8 cellular contexts compared by ENCODE assay signal in the genomic region with DNA sequence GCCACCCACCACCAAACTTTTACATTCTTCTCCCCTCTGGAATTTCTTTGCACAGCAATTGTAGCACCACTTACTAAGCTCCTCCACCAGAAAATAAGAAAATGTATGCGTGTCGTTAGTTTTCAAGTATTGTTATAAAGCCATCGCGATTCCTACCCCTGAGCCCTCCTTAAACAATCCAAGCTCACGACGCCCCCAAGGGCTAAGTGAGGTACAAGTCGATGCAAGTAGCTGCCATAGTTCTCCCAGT. TPM values are rescaled to one million over a fixed set of nuclear protein-coding genes. Genes with fewer than 3 reads are reported as not detected.
DNase-seq lines count a peak whose midpoint lies in the region; ATAC-seq and TF ChIP-seq lines count a peak whose summit lies in the region.

No MANE protein-coding gene starts in this region.

- no peak for DNase-seq in GM10248 (ENCODE audit: extremely low spot score)
- DNase-seq in NB4 (ENCODE audit: low read depth), result no peak
- DNase-seq in breast epithelium (ENCODE audit: low spot score in 2 of 2), result no peak
- peak; percentile 78 for DNase-seq in mesenchymal stem cell
- DNase-seq in inferior parietal cortex (ENCODE audit: extremely low spot score), result no peak
- DNase-seq in NCI-H2196 (lab: John Stamatoyannopoulos, UW; ENCODE audit: unreplicated experiment), result no peak

- no peak for TF ChIP-seq POLR2A in NB4 (IDR thresholded peaks at IDR 0.05; ENCODE audit: extremely low read depth, insufficient read length)
- TF ChIP-seq POLR2A in breast epithelium (IDR thresholded peaks at IDR 0.05), result no peak

- H2AK5ac ChIP-seq in mesenchymal stem cell (ENCODE audit: low read length, severe bottlenecking), result no peak overlapping the region

- H2BK5ac ChIP-seq in mesenchymal stem cell (ENCODE audit: low read depth, low read length, poor library complexity, severe bottlenecking), result no peak overlapping the region

- no peak overlapping the region for H2BK12ac ChIP-seq in mesenchymal stem cell (ENCODE audit: low read length in 2 of 2)

- H3K27ac ChIP-seq in breast epithelium, result peak overlapping the region; percentile 96 to 97
- H3K27ac ChIP-seq in mesenchymal stem cell (ENCODE audit: low read length, poor library complexity, severe bottlenecking), result peak overlapping the region; percentile 70

- peak overlapping the region; percentile 97 for H3K9ac ChIP-seq in mesenchymal stem cell (ENCODE audit: low read length)

- H3K4me3 ChIP-seq in NB4 (ENCODE audit: low read depth, low read length), result peak overlapping the region; percentile 89
- peak overlapping the region; percentile 76 to 98 (median 89) for H3K4me3 ChIP-seq in breast epithelium
- H3K4me3 ChIP-seq in mesenchymal stem cell (ENCODE audit: insufficient read depth in 1 of 2, low read depth in 1 of 2, low read length in 2 of 2), result peak overlapping the region; percentile 84 to 93

- peaks cover 21% of the 10 kb centered on the region for H3K79me1 ChIP-seq in mesenchymal stem cell (replicated peaks; ENCODE audit: low read length, poor library complexity, severe bottlenecking)

- H3K27me3 ChIP-seq in breast epithelium (no peaks in the 10 kb centered on the region), mesenchymal stem cell (ENCODE audit: control insufficient read depth in 1 of 2, insufficient read depth in 1 of 2, low read length in 2 of 2) (peaks cover 0 to 16% of the 10 kb centered on the region in 2 experiments)

- H3K18ac ChIP-seq in mesenchymal stem cell (ENCODE audit: low read depth in 1 of 2, low read length in 2 of 2), result peak overlapping the region in 1 of 2 experiments; percentile 64

- peak; percentile 20 for TF ChIP-seq CTCF in GM10248 (IDR thresholded peaks at IDR 0.05; ENCODE audit: control extremely low read depth, extremely low read depth, low read depth, missing control alignments)
- TF ChIP-seq CTCF in NB4 (IDR thresholded peaks at IDR 0.05; ENCODE audit: low read depth, low read length), result peak; percentile 22
- no peak for TF ChIP-seq CTCF in breast epithelium (IDR thresholded peaks at IDR 0.05)

- no peak overlapping the region for H4K91ac ChIP-seq in mesenchymal stem cell (ENCODE audit: low read length)

- intact Hi-C loops in breast epithelium (cut with DNase I; ENCODE audit: low total_unique reads), result loop anchor here (5.0 kb wide), 1 partner anchor 164 kb away; a partner anchor contains a TSS

- CTCF ChIA-PET in GM10248 (lab: Yijun Ruan, JAX), result interaction anchor here (0.8 to 4.5 kb wide), 7 partner anchors 8 to 59 kb away, joined by 3 to 24 read pairs (median 4); a partner anchor contains a TSS

- H3K9me3 ChIP-seq in breast epithelium, result no peaks in the 10 kb centered on the region
- no peaks in the 10 kb centered on the region for H3K9me3 ChIP-seq in mesenchymal stem cell (ENCODE audit: control insufficient read depth, low read length)

- H3K36me3 ChIP-seq in breast epithelium (no peaks in the 10 kb centered on the region), mesenchymal stem cell (ENCODE audit: control insufficient read depth in 1 of 2, insufficient read depth in 2 of 2, low read depth in 1 of 2, low read length in 2 of 2) (peaks cover 2 to 10% of the 10 kb centered on the region in 2 experiments)

- H2BK15ac ChIP-seq in mesenchymal stem cell (ENCODE audit: low read depth, poor library complexity, severe bottlenecking), result no peak overlapping the region

- H3K4me1 ChIP-seq in breast epithelium (peaks cover 4 to 9% of the 10 kb centered on the region in 2 donors), mesenchymal stem cell (ENCODE audit: control insufficient read depth, insufficient read depth, low read depth, low read length) (peaks cover 16% of the 10 kb centered on the region)

- peak overlapping the region; percentile 84 for H3K4me2 ChIP-seq in mesenchymal stem cell (ENCODE audit: low read length, poor library complexity, severe bottlenecking)

- ATAC-seq in GM19452 (IDR thresholded peaks at IDR 0.05; ENCODE audit: unreplicated experiment) (no peak), GM21447 (IDR thresholded peaks at IDR 0.05; ENCODE audit: unreplicated experiment) (no peak)

- H2BK120ac ChIP-seq in mesenchymal stem cell (ENCODE audit: low read depth, low read length), result no peak overlapping the region

- peak overlapping the region; percentile 77 for H2AFZ ChIP-seq in mesenchymal stem cell (ENCODE audit: low read depth, low read length)

- no peak overlapping the region for H4K8ac ChIP-seq in mesenchymal stem cell (ENCODE audit: low read length)

- no peak overlapping the region for H3K23ac ChIP-seq in mesenchymal stem cell (ENCODE audit: low read length in 2 of 2)

- H3K14ac ChIP-seq in mesenchymal stem cell (ENCODE audit: low read length in 2 of 2), result no peak overlapping the region

- no peak overlapping the region for H3K4ac ChIP-seq in mesenchymal stem cell (ENCODE audit: low read depth in 1 of 2, low read length in 2 of 2)

- POLR2A ChIA-PET in GM10248 (lab: Yijun Ruan, JAX), result interaction anchor here (0.6 kb wide), 1 partner anchor 405 kb away, joined by 3 read pairs; no protein-coding TSS in a partner anchor

- 4% methylated on average over 7 of the region's 7 CpGs for WGBS in mesenchymal stem cell

RNA-seq across cellular contexts. Expression of a gene that starts 1.3 kb away (rescaled TPM):
- total RNA-seq in breast epithelium, result 10 to 100 TPM; 12.2 to 24.1 (median 15.4) TPM
- polyA plus RNA-seq in mesenchymal stem cell (2013, experiment 1 of 2), result 4.1 TPM
- polyA plus RNA-seq in mesenchymal stem cell (2013, experiment 2 of 2), result 4.2 TPM

RNA-seq across cellular contexts. Expression of a gene that starts 14.2 kb away (rescaled TPM):
- 10 to 100 TPM in 1 of 3 donors, 1 to 10 TPM in 2; 3.6 to 11.6 (median 9.8) TPM for total RNA-seq in breast epithelium
- polyA plus RNA-seq in mesenchymal stem cell (2013, experiment 1 of 2), result 0.88 TPM
- polyA plus RNA-seq in mesenchymal stem cell (2013, experiment 2 of 2), result 0.79 TPM

RNA-seq across cellular contexts. Expression of a gene that starts 40.8 kb away (rescaled TPM):
- total RNA-seq in breast epithelium, result 10 to 100 TPM in 2 of 3 donors, 1 to 10 TPM in 1; 6.4 to 34.4 (median 14.4) TPM
- 6.8 TPM for polyA plus RNA-seq in mesenchymal stem cell (2013, experiment 1 of 2)
- polyA plus RNA-seq in mesenchymal stem cell (2013, experiment 2 of 2), result 6.5 TPM

Comparison
In these comparisons a context has a peak if more than half of its experiments do, and no peak if none do; other contexts are left out.
1. CTCF ChIP-seq: peak in GM10248 (single experiment) and NB4 (single experiment); none in breast epithelium (0 of 3).
2. Peak in every context shown above with its lines, with median percentiles within 50 percentile points of each other: H3K4me3 ChIP-seq.